ENCODE assay signal across 10 cellular contexts in genomic region chr6:134170844-134171243, GRCh38.
A peak's percentile ranks its signal among the peaks of the same experiment; 100 is the strongest.
DNase-seq lines count a peak whose midpoint lies in the region; ATAC-seq and TF ChIP-seq lines count a peak whose summit lies in the region.
"Had no signal": no experiment of that assay in that cellular context is flagged by ENCODE, and none has a peak within 500 bp of the region (broad histone marks: within the 10 kb centered on the region; RNA-seq: fewer than 3 reads in every experiment).

No MANE protein-coding gene starts in this region.

- H3K27ac ChIP-seq in left lung (peak overlapping the region; percentile 54 to 100), thoracic aorta (no peak overlapping the region)

- H3K27me3 Mint-ChIP-seq in activated naive CD4-positive, alpha-beta T cell treated with anti-CD3 and anti-CD28 coated beads for 36 hours (ENCODE audit: low read depth) = no peaks in the 10 kb centered on the region

- H3K9me3 Mint-ChIP-seq in activated naive CD4-positive, alpha-beta T cell treated with anti-CD3 and anti-CD28 coated beads for 36 hours = no peaks in the 10 kb centered on the region
- H3K9me3 Mint-ChIP-seq: H9 had no signal

- peak overlapping the region; percentile 97 for H3K4me3 Mint-ChIP-seq in activated naive CD4-positive, alpha-beta T cell treated with anti-CD3 and anti-CD28 coated beads for 36 hours
- H3K4me3 Mint-ChIP-seq: H9 had no signal

- peak overlapping the region; percentile 97 for H3K27ac Mint-ChIP-seq in activated naive CD4-positive, alpha-beta T cell treated with anti-CD3 and anti-CD28 coated beads for 36 hours

- H3K36me3 Mint-ChIP-seq in activated naive CD4-positive, alpha-beta T cell treated with anti-CD3 and anti-CD28 coated beads for 36 hours (ENCODE audit: low read depth) = peaks cover 64% of the 10 kb centered on the region

- in situ Hi-C loops in astrocyte of the cerebellum (cut with HindIII; ENCODE audit: low sequenced_read_pairs) = no loop called here

- peaks cover 42% of the 10 kb centered on the region for H3K4me1 Mint-ChIP-seq in activated naive CD4-positive, alpha-beta T cell treated with anti-CD3 and anti-CD28 coated beads for 36 hours (ENCODE audit: low read depth)

- peak overlapping the region; percentile 98 for H3K4me3 ChIP-seq in astrocyte of the cerebellum (ENCODE audit: low read depth, low read length)
- H3K4me3 ChIP-seq in left lung = peak overlapping the region; percentile 15 to 76
- peak overlapping the region; percentile 90 for H3K4me3 ChIP-seq in thoracic aorta

- H3K27me3 ChIP-seq in left lung = no peaks in the 10 kb centered on the region
- no peaks in the 10 kb centered on the region for H3K27me3 ChIP-seq in thoracic aorta (replicated peaks; ENCODE audit: insufficient read depth)
- H3K27me3 ChIP-seq: Peyer's patch had no signal

- no peak for ATAC-seq in left lung
- ATAC-seq in thoracic aorta (ENCODE audit: insufficient number of reproducible peaks, low FRiP score, low read depth) = no peak
- no peak for ATAC-seq in GM18909 (IDR thresholded peaks at IDR 0.05; ENCODE audit: poor library complexity, unreplicated experiment)
- ATAC-seq in GM18858 (IDR thresholded peaks at IDR 0.05; ENCODE audit: unreplicated experiment) = no peak

- intact Hi-C loops in activated naive CD4-positive, alpha-beta T cell treated with anti-CD3 and anti-CD28 coated beads for 36 hours (cut with micrococcal nuclease) = loop anchor here (5.0 kb wide), 1 partner anchor 219 kb away; the partner anchor contains the start of gene TBPL1
- intact Hi-C loops in left lung (cut with DNase I) = loop anchor here in 1 of 2 donors (5.0 to 10.0 kb wide), 2 partner anchors 344 to 651 kb away; no protein-coding TSS in a partner anchor

- H3K36me3 ChIP-seq in left lung = peaks cover 0 to 64% of the 10 kb centered on the region in 2 donors
- H3K36me3 ChIP-seq in thoracic aorta = peaks cover 35% of the 10 kb centered on the region

- H3K9me3 ChIP-seq in left lung = no peaks in the 10 kb centered on the region
- no peaks in the 10 kb centered on the region for H3K9me3 ChIP-seq in thoracic aorta
- H3K9me3 ChIP-seq: Peyer's patch had no signal

- TF ChIP-seq CTCF in astrocyte of the cerebellum (IDR thresholded peaks at IDR 0.05; ENCODE audit: low read depth, low read length, missing control alignments) (no peak), left lung (IDR thresholded peaks at IDR 0.05) (no peak), thoracic aorta (IDR thresholded peaks at IDR 0.05) (no peak)

- no peak for DNase-seq in activated naive CD4-positive, alpha-beta T cell treated with anti-CD3 and anti-CD28 coated beads for 36 hours
- no peak for DNase-seq in activated naive CD4-positive, alpha-beta T cell treated with Interleukin-2 at 50 U/mL for 16 hours
- no peak for DNase-seq in astrocyte of the cerebellum (ENCODE audit: low read depth)
- no peak for DNase-seq in left lung
- no peak for DNase-seq in thoracic aorta (ENCODE audit: low spot score)
- DNase-seq in iPS-NIHi7 (ENCODE audit: extremely low spot score) = no peak
- DNase-seq: H9, Peyer's patch had no signal

- peaks cover 3 to 42% of the 10 kb centered on the region in 2 donors for H3K4me1 ChIP-seq in left lung
- peaks cover 0 to 45% of the 10 kb centered on the region in 2 donors for H3K4me1 ChIP-seq in thoracic aorta (ENCODE audit: control insufficient read depth in 1 of 2, low read depth in 2 of 2)

- CTCF ChIA-PET in activated naive CD4-positive, alpha-beta T cell treated with anti-CD3 and anti-CD28 coated beads for 36 hours (lab: Charles Lee) = interaction anchor here (1.7 to 2.3 kb wide), 2 partner anchors 13 to 470 kb away, joined by 8 to 10 read pairs; no protein-coding TSS in a partner anchor

Comparison
In these comparisons a context has a peak if more than half of its experiments do, and no peak if none do; other contexts are left out.
1. H3K4me3 ChIP-seq: peak in every context shown above with its lines; median percentile 98 in astrocyte of the cerebellum; 90 in thoracic aorta; 46 in left lung.
2. H3K27ac ChIP-seq: peak in left lung (2 of 2); none in thoracic aorta (0 of 2).